In the genomic region with DNA sequence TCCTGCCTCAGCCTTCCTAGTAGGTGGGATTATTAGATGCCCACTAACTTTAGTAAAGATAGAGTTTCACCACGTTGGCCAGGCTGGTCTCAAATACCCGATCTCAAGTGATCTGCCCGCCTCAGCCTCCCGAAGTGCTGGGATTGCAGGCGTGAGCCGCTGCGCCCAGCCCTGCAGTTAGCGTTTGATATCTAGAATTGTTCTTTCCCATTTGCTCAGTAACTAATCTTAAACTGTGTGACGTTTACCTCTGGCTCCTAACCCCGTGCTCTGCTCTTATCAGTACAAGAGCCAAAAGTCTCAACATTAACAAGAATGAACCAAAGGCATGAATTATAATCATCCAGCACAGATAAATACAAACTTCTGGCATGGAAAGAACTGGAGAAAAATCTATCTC, we compare ENCODE assay signal across 1 cellular context.
TF ChIP-seq lines count a peak whose summit lies in the region.

No MANE protein-coding gene starts in this region.

TF ChIP-seq in WTC11, 78 proteins besides CTCF, POLR2A, EP300 and RAD21 (continued from another document):
- TF ChIP-seq, protein P1, sequence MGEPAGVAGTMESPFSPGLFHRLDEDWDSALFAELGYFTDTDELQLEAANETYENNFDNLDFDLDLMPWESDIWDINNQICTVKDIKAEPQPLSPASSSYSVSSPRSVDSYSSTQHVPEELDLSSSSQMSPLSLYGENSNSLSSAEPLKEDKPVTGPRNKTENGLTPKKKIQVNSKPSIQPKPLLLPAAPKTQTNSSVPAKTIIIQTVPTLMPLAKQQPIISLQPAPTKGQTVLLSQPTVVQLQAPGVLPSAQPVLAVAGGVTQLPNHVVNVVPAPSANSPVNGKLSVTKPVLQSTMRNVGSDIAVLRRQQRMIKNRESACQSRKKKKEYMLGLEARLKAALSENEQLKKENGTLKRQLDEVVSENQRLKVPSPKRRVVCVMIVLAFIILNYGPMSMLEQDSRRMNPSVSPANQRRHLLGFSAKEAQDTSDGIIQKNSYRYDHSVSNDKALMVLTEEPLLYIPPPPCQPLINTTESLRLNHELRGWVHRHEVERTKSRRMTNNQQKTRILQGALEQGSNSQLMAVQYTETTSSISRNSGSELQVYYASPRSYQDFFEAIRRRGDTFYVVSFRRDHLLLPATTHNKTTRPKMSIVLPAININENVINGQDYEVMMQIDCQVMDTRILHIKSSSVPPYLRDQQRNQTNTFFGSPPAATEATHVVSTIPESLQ (CRISPR knock-in tag; IDR thresholded peaks at IDR 0.05) = no peak
- TF ChIP-seq, protein P2, sequence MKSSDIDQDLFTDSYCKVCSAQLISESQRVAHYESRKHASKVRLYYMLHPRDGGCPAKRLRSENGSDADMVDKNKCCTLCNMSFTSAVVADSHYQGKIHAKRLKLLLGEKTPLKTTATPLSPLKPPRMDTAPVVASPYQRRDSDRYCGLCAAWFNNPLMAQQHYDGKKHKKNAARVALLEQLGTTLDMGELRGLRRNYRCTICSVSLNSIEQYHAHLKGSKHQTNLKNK (CRISPR knock-in tag; IDR thresholded peaks at IDR 0.05) = no peak
